ENCODE assay signal across 14 cellular contexts in genomic region chr9:74281674-74282073, GRCh38.
DNase-seq lines count a peak whose midpoint lies in the region; ATAC-seq and TF ChIP-seq lines count a peak whose summit lies in the region.
"Had no signal": no experiment of that assay in that cellular context is flagged by ENCODE, and none has a peak within 500 bp of the region (broad histone marks: within the 10 kb centered on the region; RNA-seq: fewer than 3 reads in every experiment).

No MANE protein-coding gene starts in this region.

- H4K20me1 ChIP-seq in GM23338 (replicated peaks; ENCODE audit: insufficient read depth) (no peaks in the 10 kb centered on the region), PC-9 (ENCODE audit: insufficient read depth) (no peaks in the 10 kb centered on the region)

- H3K9me2 ChIP-seq in GM23338 (ENCODE audit: insufficient read depth) (no peaks in the 10 kb centered on the region), PC-9 (ENCODE audit: insufficient read depth) (no peaks in the 10 kb centered on the region)

- H3K4me2 ChIP-seq in GM23338 = no peak overlapping the region
- no peak overlapping the region for H3K4me2 ChIP-seq in PC-9

- H3F3A ChIP-seq in GM23338 (replicated peaks; ENCODE audit: low read depth) = no peaks in the 10 kb centered on the region
- no peaks in the 10 kb centered on the region for H3F3A ChIP-seq in PC-9 (ENCODE audit: insufficient read depth, low read depth)

- peaks cover 3% of the 10 kb centered on the region; the same call in 2 of the 3 replicates for H3K9me3 Mint-ChIP-seq in GM23338

- no peak overlapping the region for H3K27ac Mint-ChIP-seq in GM23338

- H3K79me2 ChIP-seq in GM23338 (replicated peaks; ENCODE audit: insufficient read depth) = no peaks in the 10 kb centered on the region
- H3K79me2 ChIP-seq in PC-9 (ENCODE audit: low read depth) = no peaks in the 10 kb centered on the region

- POLR2A ChIA-PET in PC-9 (lab: Charles Lee; ENCODE audit: unreplicated experiment) = no interaction called here

- H3K9me3 ChIP-seq in PC-9 (ENCODE audit: insufficient read depth, low read depth) = no peaks in the 10 kb centered on the region
- H3K9me3 ChIP-seq: Caco-2, thyroid gland had no signal

- no peak overlapping the region for H2AFZ ChIP-seq in GM23338
- no peak overlapping the region for H2AFZ ChIP-seq in PC-9

- H3K36me3 ChIP-seq in GM06990 (ENCODE audit: control insufficient read depth, insufficient read depth, low read length) (no peaks in the 10 kb centered on the region), GM23338 (ENCODE audit: insufficient read depth) (no peaks in the 10 kb centered on the region), PC-9 (ENCODE audit: low read depth) (no peaks in the 10 kb centered on the region)
- H3K36me3 ChIP-seq: thyroid gland had no signal

- peaks cover 4% of the 10 kb centered on the region for H3K27me3 Mint-ChIP-seq in GM23338 (ENCODE audit: insufficient read depth, low read depth, poor library complexity)

- TF ChIP-seq CTCF in GM06990 (IDR thresholded peaks at IDR 0.05; ENCODE audit: insufficient read depth, low read length, poor library complexity, severe bottlenecking) = peak; percentile 59
- TF ChIP-seq CTCF in GM23338 (conservative IDR thresholded peaks at IDR 0.05; ENCODE audit: low read depth in 2 of 2) = peak; percentile 73 to 84
- peak; percentile 44; the same call in 1 of the 2 replicates for TF ChIP-seq CTCF in PC-9 (conservative IDR thresholded peaks at IDR 0.05)

- H3K36me3 Mint-ChIP-seq in GM23338 (ENCODE audit: low read depth) = no peaks in the 10 kb centered on the region; the same call in 2 of the 3 replicates

- peaks cover 4% of the 10 kb centered on the region; the same call in 1 of the 2 replicates for H3K4me1 ChIP-seq in GM23338 (ENCODE audit: insufficient read depth)
- H3K4me1 ChIP-seq in PC-9 (replicated peaks; ENCODE audit: insufficient read depth) = no peaks in the 10 kb centered on the region
- H3K4me1 ChIP-seq: Caco-2 had no signal

- H3K27ac ChIP-seq in GM23338 (ENCODE audit: low read depth) (no peak overlapping the region), PC-9 (no peak overlapping the region)
- H3K27ac ChIP-seq: thyroid gland had no signal

- intact Hi-C loops in PC-9 (cut with micrococcal nuclease; ENCODE audit: unreplicated experiment) = loop anchor here (2.0 kb wide), 1 partner anchor 1081 kb away; no protein-coding TSS in a partner anchor

- no peak overlapping the region for H3K4me3 ChIP-seq in GM06990 (replicated peaks; ENCODE audit: low read depth, low read length)
- H3K4me3 ChIP-seq in GM23338 = no peak overlapping the region
- no peak overlapping the region for H3K4me3 ChIP-seq in PC-9
- H3K4me3 ChIP-seq: thyroid gland had no signal

- DNase-seq in GM06990 (ENCODE audit: extremely low read depth, insufficient read length) (no peak), GM23338 (ENCODE audit: low spot score) (peak; percentile 80), PC-9 (no peak), iPS DF 4.7 (ENCODE audit: extremely low read depth, low spot score) (peak; percentile 38), COLO829 (ENCODE audit: low spot score) (no peak), activated T-cell treated with anti-CD3 and anti-CD28 coated beads for 4 hours (no peak), NCI-H526 treated with DMSO at 0.1 percent for 48 hours (lab: John Stamatoyannopoulos, UW) (no peak)
- DNase-seq in stimulated activated CD4-positive, alpha-beta T cell treated with anti-CD3 and anti-CD28 coated beads, Interleukin-4, amount 100 ng/mL, for 4 hours = no peak
- DNase-seq: activated gamma-delta T cell, midbrain, NCI-H1417 treated with DMSO at 0.1 percent for 48 hours, thyroid gland had no signal

- no peak overlapping the region for H3K4me3 Mint-ChIP-seq in GM23338

- H3K27me3 ChIP-seq in GM06990 (replicated peaks; ENCODE audit: control insufficient read depth, insufficient read depth, low read length) (no peaks in the 10 kb centered on the region), GM23338 (ENCODE audit: insufficient read depth) (no peaks in the 10 kb centered on the region), PC-9 (ENCODE audit: insufficient read depth, low read depth) (no peaks in the 10 kb centered on the region)
- H3K27me3 ChIP-seq: thyroid gland had no signal

- peak; percentile 91 for ATAC-seq in GM23338
- ATAC-seq: Right ventricle myocardium inferior had no signal

- H3K4me1 Mint-ChIP-seq in GM23338 = peaks cover 6% of the 10 kb centered on the region

- CTCF ChIA-PET in PC-9 (lab: Charles Lee) = no interaction called here

- no TSS peak for BruUV-seq in PC-9 (replicated peaks; lab: Mats Ljungman, UMichigan)

TF ChIP-seq in GM23338, 12 proteins besides CTCF, POLR2A, EP300 and RAD21:
- TF ChIP-seq EZH2phosphoT487 (IDR thresholded peaks at IDR 0.05; ENCODE audit: unreplicated experiment) = no peak
- 0 out of 2 replicates have a peak, but pooled peaks have one; percentile 48 for TF ChIP-seq ZNF114 (CRISPR knock-in tag; IDR thresholded peaks at IDR 0.05)
- no peak for TF ChIP-seq NANOG (IDR thresholded peaks at IDR 0.05; ENCODE audit: borderline replicate concordance)
- TF ChIP-seq ETS1 (IDR thresholded peaks at IDR 0.05) = no peak
- TF ChIP-seq ZNF462 (CRISPR knock-in tag; IDR thresholded peaks at IDR 0.05) = no peak
- TF ChIP-seq EZH2 (IDR thresholded peaks at IDR 0.05; ENCODE audit: low read depth, unreplicated experiment) = no peak
- no peak for TF ChIP-seq ZNF331 (CRISPR knock-in tag; IDR thresholded peaks at IDR 0.05; ENCODE audit: low read depth)

Comparison
In these comparisons a context has a peak if more than half of its experiments do, and no peak if none do; other contexts are left out.
1. DNase-seq: peak in GM23338 (single experiment) and iPS DF 4.7 (single experiment); none in GM06990 (single experiment), PC-9 (0 of 2), COLO829 (single experiment), stimulated activated CD4-positive, alpha-beta T cell treated with anti-CD3 and anti-CD28 coated beads, Interleukin-4, amount 100 ng/mL, for 4 hours (0 of 2), activated T-cell treated with anti-CD3 and anti-CD28 coated beads for 4 hours (single experiment) and NCI-H526 treated with DMSO at 0.1 percent for 48 hours (single experiment).
2. Peak in every context shown above with its lines, with median percentiles within 50 percentile points of each other: CTCF ChIP-seq.